ENCODE assay signal across 9 cellular contexts in genomic region chr5:136036293-136036911, GRCh38. TPM values are rescaled to one million over a fixed set of nuclear protein-coding genes. Genes with fewer than 3 reads are reported as not detected.
DNase-seq lines count a peak whose midpoint lies in the region; ATAC-seq, FAIRE-seq and TF ChIP-seq lines count a peak whose summit lies in the region.
"Had no signal": no experiment of that assay in that cellular context is flagged by ENCODE, and none has a peak within 500 bp of the region (broad histone marks: within the 10 kb centered on the region; RNA-seq: fewer than 3 reads in every experiment).

No MANE protein-coding gene starts in this region.

- H3K4me1 Mint-ChIP-seq in CD8-positive, alpha-beta memory T cell, result peaks cover 42 to 70% (median 54%) of the 10 kb centered on the region in 3 donors
- H3K4me1 Mint-ChIP-seq in endothelial cell (ENCODE audit: unreplicated experiment), result peaks cover 39% of the 10 kb centered on the region

- FAIRE-seq in urothelium cell line (lab: Jason Lieb, UNC), result no peak

- no peak for DNase-seq in CD8-positive, alpha-beta memory T cell
- DNase-seq in endothelial cell (ENCODE audit: low spot score) (no peak), posterior vena cava (ENCODE audit: low spot score) (peak; percentile 28), urothelium cell line (ENCODE audit: low spot score) (no peak), HUDEP-2 (lab: John Stamatoyannopoulos, UW; ENCODE audit: unreplicated experiment in 76 of 76) (no peak)
- DNase-seq: NCI-H524 treated with DMSO at 0.1 percent for 48 hours had no signal

- no peak for TF ChIP-seq CTCF in OCI-LY1 (IDR thresholded peaks at IDR 0.05; ENCODE audit: low read length)
- TF ChIP-seq CTCF in endothelial cell (IDR thresholded peaks at IDR 0.05; ENCODE audit: unreplicated experiment), result no peak

- H3K4me2 ChIP-seq in OCI-LY1 (ENCODE audit: low read length), result no peak overlapping the region

- H4K20me1 ChIP-seq in OCI-LY1 (ENCODE audit: insufficient read depth, low read length), result no peaks in the 10 kb centered on the region

- intact Hi-C loops in posterior vena cava (cut with DNase I), result no loop called here

- peak overlapping the region; percentile 25 for H3K27ac ChIP-seq in CD8-positive, alpha-beta memory T cell (ENCODE audit: low read depth, low read length)
- peak overlapping the region; percentile 51 for H3K27ac ChIP-seq in OCI-LY1 (ENCODE audit: low read depth, low read length, poor library complexity, severe bottlenecking)

- H3K27ac Mint-ChIP-seq in CD8-positive, alpha-beta memory T cell, result peak overlapping the region; percentile 84 to 98 (median 93)
- H3K27ac Mint-ChIP-seq in endothelial cell (ENCODE audit: unreplicated experiment), result no peak overlapping the region

- H3K27me3 Mint-ChIP-seq in CD8-positive, alpha-beta memory T cell, result peaks cover 0 to 2% of the 10 kb centered on the region in 2 donors
- H3K27me3 Mint-ChIP-seq in endothelial cell (ENCODE audit: unreplicated experiment), result peaks cover 2% of the 10 kb centered on the region

- H3K4me1 ChIP-seq in CD8-positive, alpha-beta memory T cell (ENCODE audit: insufficient read depth, low read length), result peaks cover 25% of the 10 kb centered on the region
- peaks cover 13% of the 10 kb centered on the region for H3K4me1 ChIP-seq in OCI-LY1 (ENCODE audit: insufficient read depth, low read length, severe bottlenecking)

- H3K36me3 ChIP-seq in CD8-positive, alpha-beta memory T cell (ENCODE audit: insufficient read depth, low read length), result no peaks in the 10 kb centered on the region
- H3K36me3 ChIP-seq in OCI-LY1 (ENCODE audit: insufficient read depth, low read length), result no peaks in the 10 kb centered on the region

- no peak overlapping the region for H3K4me3 ChIP-seq in CD8-positive, alpha-beta memory T cell (ENCODE audit: low read length)
- H3K4me3 ChIP-seq in OCI-LY1 (ENCODE audit: low read depth, low read length, poor library complexity, severe bottlenecking), result no peak overlapping the region

- CTCF ChIA-PET in CD8-positive, alpha-beta memory T cell (lab: Charles Lee), result interaction anchor here (1.0 to 1.9 kb wide), 3 partner anchors 8 to 21 kb away, joined by 3 to 6 read pairs (median 3); partner anchors contain the start of gene TGFBI

- no peaks in the 10 kb centered on the region for H3K79me2 ChIP-seq in OCI-LY1 (ENCODE audit: insufficient read depth, low read length)

- H2AFZ ChIP-seq in OCI-LY1 (ENCODE audit: low read length), result no peak overlapping the region

- peak overlapping the region in 6 of 7 donors; percentile 36 to 81 (median 70) for H3K4me3 Mint-ChIP-seq in CD8-positive, alpha-beta memory T cell
- H3K4me3 Mint-ChIP-seq in endothelial cell (ENCODE audit: unreplicated experiment), result peak overlapping the region; percentile 22

- no peaks in the 10 kb centered on the region for H3K9me2 ChIP-seq in OCI-LY1 (ENCODE audit: low read depth, low read length)

- no peaks in the 10 kb centered on the region for H3K9me3 Mint-ChIP-seq in CD8-positive, alpha-beta memory T cell
- no peaks in the 10 kb centered on the region for H3K9me3 Mint-ChIP-seq in endothelial cell (ENCODE audit: unreplicated experiment)

- POLR2A ChIA-PET in CD8-positive, alpha-beta memory T cell (lab: Charles Lee), result interaction anchor here (1.1 kb wide), 1 partner anchor 10 kb away, joined by 3 read pairs; no protein-coding TSS in a partner anchor

- H3K36me3 Mint-ChIP-seq in CD8-positive, alpha-beta memory T cell, result peaks cover 0 to 10% (median 2%) of the 10 kb centered on the region in 3 donors
- no peaks in the 10 kb centered on the region for H3K36me3 Mint-ChIP-seq in endothelial cell (ENCODE audit: low read depth, unreplicated experiment)

- no peak for ATAC-seq in GM18868 (IDR thresholded peaks at IDR 0.05; ENCODE audit: unreplicated experiment)
- no peak for ATAC-seq in GM19452 (IDR thresholded peaks at IDR 0.05; ENCODE audit: unreplicated experiment)

- no peaks in the 10 kb centered on the region for H3F3A ChIP-seq in OCI-LY1 (ENCODE audit: insufficient read depth, low read length)

- no peak overlapping the region for H3K9ac ChIP-seq in OCI-LY1 (ENCODE audit: low read length)

- no peaks in the 10 kb centered on the region for H3K9me3 ChIP-seq in CD8-positive, alpha-beta memory T cell (ENCODE audit: low read length)
- H3K9me3 ChIP-seq in OCI-LY1 (ENCODE audit: low read length), result no peaks in the 10 kb centered on the region

- H3K27me3 ChIP-seq in CD8-positive, alpha-beta memory T cell (ENCODE audit: insufficient read depth, low read length, poor library complexity, severe bottlenecking), result no peaks in the 10 kb centered on the region
- no peaks in the 10 kb centered on the region for H3K27me3 ChIP-seq in OCI-LY1 (ENCODE audit: insufficient read depth, low read length)

RNA-seq across cellular contexts. Expression of gene TGFBI, which starts 7.6 kb away (rescaled TPM):
- total RNA-seq in CD8-positive, alpha-beta memory T cell, result 1 to 10 TPM; 8.8 to 9.2 TPM
- 4.9 TPM for polyA plus RNA-seq in CD8-positive, alpha-beta memory T cell
- 27.9 TPM for total RNA-seq in endothelial cell (ENCODE audit: unreplicated experiment)
- 100 to 1,000 TPM; 173 to 286 TPM for total RNA-seq in posterior vena cava
